Comparison of ENCODE assay signal across 2 cellular contexts in the genomic region with DNA sequence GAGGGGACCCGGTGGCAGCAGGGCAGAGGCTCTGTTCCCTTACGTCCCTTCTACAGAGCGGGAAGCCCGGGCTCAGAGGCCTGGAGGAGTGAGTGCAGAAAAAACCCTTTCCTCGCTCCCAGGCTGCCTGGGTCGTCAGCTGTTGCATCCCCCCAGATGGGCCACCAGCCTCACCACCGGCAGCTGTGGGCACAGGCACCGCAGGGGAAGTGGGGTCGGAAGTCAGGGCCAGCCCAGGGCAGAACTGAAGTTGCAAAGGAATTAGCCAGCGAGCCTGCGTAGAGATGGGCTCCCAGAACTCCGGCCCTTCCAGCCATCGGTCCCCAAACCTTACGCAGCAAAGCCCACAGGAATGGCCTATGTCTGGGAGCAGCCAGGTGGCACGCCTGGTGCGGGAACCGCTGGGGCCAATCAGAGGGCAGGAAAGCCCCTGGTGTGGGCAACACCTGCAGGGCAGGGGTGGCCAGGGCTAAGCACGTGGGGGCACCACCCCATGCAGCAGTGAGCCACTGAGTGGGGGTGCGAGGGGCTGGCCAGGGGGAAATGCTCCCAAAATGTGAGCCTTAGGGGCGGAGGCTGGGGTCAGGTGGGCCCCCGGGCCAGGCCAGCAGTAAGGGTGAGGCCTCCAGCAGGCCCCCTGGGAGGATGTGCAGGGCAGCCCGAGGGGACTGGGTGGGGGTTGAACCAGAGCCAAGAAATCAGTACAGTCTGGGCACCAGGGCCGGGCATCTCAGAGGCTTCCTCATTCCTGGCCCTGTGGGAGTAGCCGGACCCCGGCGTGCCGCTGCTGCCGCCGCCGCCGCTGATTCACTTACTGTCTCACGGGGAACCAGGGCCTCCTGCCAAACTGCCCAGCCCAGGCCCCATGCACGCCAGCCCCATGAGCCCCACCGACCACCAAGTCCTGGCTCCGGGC.
TF ChIP-seq lines count a peak whose summit lies in the region.

No MANE protein-coding gene starts in this region.

TF ChIP-seq in SK-N-SH, 30 proteins besides CTCF, POLR2A, EP300 and RAD21:
- TF ChIP-seq, protein P1, sequence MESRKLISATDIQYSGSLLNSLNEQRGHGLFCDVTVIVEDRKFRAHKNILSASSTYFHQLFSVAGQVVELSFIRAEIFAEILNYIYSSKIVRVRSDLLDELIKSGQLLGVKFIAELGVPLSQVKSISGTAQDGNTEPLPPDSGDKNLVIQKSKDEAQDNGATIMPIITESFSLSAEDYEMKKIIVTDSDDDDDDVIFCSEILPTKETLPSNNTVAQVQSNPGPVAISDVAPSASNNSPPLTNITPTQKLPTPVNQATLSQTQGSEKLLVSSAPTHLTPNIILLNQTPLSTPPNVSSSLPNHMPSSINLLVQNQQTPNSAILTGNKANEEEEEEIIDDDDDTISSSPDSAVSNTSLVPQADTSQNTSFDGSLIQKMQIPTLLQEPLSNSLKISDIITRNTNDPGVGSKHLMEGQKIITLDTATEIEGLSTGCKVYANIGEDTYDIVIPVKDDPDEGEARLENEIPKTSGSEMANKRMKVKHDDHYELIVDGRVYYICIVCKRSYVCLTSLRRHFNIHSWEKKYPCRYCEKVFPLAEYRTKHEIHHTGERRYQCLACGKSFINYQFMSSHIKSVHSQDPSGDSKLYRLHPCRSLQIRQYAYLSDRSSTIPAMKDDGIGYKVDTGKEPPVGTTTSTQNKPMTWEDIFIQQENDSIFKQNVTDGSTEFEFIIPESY (IDR thresholded peaks at IDR 0.05; ENCODE audit: borderline replicate concordance, low read depth), result no peak
- TF ChIP-seq, protein P2, sequence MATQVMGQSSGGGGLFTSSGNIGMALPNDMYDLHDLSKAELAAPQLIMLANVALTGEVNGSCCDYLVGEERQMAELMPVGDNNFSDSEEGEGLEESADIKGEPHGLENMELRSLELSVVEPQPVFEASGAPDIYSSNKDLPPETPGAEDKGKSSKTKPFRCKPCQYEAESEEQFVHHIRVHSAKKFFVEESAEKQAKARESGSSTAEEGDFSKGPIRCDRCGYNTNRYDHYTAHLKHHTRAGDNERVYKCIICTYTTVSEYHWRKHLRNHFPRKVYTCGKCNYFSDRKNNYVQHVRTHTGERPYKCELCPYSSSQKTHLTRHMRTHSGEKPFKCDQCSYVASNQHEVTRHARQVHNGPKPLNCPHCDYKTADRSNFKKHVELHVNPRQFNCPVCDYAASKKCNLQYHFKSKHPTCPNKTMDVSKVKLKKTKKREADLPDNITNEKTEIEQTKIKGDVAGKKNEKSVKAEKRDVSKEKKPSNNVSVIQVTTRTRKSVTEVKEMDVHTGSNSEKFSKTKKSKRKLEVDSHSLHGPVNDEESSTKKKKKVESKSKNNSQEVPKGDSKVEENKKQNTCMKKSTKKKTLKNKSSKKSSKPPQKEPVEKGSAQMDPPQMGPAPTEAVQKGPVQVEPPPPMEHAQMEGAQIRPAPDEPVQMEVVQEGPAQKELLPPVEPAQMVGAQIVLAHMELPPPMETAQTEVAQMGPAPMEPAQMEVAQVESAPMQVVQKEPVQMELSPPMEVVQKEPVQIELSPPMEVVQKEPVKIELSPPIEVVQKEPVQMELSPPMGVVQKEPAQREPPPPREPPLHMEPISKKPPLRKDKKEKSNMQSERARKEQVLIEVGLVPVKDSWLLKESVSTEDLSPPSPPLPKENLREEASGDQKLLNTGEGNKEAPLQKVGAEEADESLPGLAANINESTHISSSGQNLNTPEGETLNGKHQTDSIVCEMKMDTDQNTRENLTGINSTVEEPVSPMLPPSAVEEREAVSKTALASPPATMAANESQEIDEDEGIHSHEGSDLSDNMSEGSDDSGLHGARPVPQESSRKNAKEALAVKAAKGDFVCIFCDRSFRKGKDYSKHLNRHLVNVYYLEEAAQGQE (IDR thresholded peaks at IDR 0.05; ENCODE audit: low read depth, low read length), result no peak
- TF ChIP-seq, protein P3, sequence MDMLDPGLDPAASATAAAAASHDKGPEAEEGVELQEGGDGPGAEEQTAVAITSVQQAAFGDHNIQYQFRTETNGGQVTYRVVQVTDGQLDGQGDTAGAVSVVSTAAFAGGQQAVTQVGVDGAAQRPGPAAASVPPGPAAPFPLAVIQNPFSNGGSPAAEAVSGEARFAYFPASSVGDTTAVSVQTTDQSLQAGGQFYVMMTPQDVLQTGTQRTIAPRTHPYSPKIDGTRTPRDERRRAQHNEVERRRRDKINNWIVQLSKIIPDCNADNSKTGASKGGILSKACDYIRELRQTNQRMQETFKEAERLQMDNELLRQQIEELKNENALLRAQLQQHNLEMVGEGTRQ (IDR thresholded peaks at IDR 0.05; ENCODE audit: borderline replicate concordance, low read depth, low read length), result no peak
- TF ChIP-seq, protein P4, sequence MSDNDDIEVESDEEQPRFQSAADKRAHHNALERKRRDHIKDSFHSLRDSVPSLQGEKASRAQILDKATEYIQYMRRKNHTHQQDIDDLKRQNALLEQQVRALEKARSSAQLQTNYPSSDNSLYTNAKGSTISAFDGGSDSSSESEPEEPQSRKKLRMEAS (IDR thresholded peaks at IDR 0.05; ENCODE audit: low read depth), result no peak
- TF ChIP-seq SIN3A (IDR thresholded peaks at IDR 0.05; ENCODE audit: borderline replicate concordance, low read depth, low read length) (no peak), MXI1 (IDR thresholded peaks at IDR 0.05; ENCODE audit: low read depth, low read length) (no peak), POLR2AphosphoS5 (IDR thresholded peaks at IDR 0.05; ENCODE audit: low read depth, low read length) (no peak), RCOR1 (IDR thresholded peaks at IDR 0.05; ENCODE audit: low read length) (no peak), FOXJ3 (CRISPR knock-in tag; IDR thresholded peaks at IDR 0.05) (no peak), ELF1 (IDR thresholded peaks at IDR 0.05) (no peak), FOXM1 (IDR thresholded peaks at IDR 0.05; ENCODE audit: low read depth) (no peak), GATA2 (CRISPR knock-in tag; IDR thresholded peaks at IDR 0.05) (no peak), NRF1 (IDR thresholded peaks at IDR 0.05; ENCODE audit: low read depth, low read length) (no peak), GABPA (IDR thresholded peaks at IDR 0.05; ENCODE audit: low read depth) (no peak), TEAD4 (IDR thresholded peaks at IDR 0.05; ENCODE audit: borderline replicate concordance, insufficient read depth) (no peak), MEF2A (IDR thresholded peaks at IDR 0.05; ENCODE audit: borderline replicate concordance, low read depth) (no peak), RFX5 (IDR thresholded peaks at IDR 0.05; ENCODE audit: low read length) (no peak), SMC3 (IDR thresholded peaks at IDR 0.05; ENCODE audit: low read depth, low read length) (no peak), EZH2phosphoT487 (IDR thresholded peaks at IDR 0.05; ENCODE audit: borderline replicate concordance, low read depth) (no peak)
- TF ChIP-seq, protein P5, sequence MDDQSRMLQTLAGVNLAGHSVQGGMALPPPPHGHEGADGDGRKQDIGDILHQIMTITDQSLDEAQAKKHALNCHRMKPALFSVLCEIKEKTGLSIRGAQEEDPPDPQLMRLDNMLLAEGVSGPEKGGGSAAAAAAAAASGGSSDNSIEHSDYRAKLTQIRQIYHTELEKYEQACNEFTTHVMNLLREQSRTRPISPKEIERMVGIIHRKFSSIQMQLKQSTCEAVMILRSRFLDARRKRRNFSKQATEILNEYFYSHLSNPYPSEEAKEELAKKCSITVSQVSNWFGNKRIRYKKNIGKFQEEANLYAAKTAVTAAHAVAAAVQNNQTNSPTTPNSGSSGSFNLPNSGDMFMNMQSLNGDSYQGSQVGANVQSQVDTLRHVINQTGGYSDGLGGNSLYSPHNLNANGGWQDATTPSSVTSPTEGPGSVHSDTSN (IDR thresholded peaks at IDR 0.05), result no peak

TF ChIP-seq in SK-N-SH treated with all-trans-retinoic acid at 6 μM for 48 hours, 23 proteins besides CTCF, POLR2A, EP300 and RAD21 (continued from another document):
- TF ChIP-seq, protein P6, sequence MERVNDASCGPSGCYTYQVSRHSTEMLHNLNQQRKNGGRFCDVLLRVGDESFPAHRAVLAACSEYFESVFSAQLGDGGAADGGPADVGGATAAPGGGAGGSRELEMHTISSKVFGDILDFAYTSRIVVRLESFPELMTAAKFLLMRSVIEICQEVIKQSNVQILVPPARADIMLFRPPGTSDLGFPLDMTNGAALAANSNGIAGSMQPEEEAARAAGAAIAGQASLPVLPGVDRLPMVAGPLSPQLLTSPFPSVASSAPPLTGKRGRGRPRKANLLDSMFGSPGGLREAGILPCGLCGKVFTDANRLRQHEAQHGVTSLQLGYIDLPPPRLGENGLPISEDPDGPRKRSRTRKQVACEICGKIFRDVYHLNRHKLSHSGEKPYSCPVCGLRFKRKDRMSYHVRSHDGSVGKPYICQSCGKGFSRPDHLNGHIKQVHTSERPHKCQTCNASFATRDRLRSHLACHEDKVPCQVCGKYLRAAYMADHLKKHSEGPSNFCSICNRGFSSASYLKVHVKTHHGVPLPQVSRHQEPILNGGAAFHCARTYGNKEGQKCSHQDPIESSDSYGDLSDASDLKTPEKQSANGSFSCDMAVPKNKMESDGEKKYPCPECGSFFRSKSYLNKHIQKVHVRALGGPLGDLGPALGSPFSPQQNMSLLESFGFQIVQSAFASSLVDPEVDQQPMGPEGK (CRISPR knock-in tag; IDR thresholded peaks at IDR 0.05; ENCODE audit: borderline replicate concordance), result no peak
- TF ChIP-seq ZNF8 (CRISPR knock-in tag; IDR thresholded peaks at IDR 0.05), result no peak
- TF ChIP-seq, protein P7, sequence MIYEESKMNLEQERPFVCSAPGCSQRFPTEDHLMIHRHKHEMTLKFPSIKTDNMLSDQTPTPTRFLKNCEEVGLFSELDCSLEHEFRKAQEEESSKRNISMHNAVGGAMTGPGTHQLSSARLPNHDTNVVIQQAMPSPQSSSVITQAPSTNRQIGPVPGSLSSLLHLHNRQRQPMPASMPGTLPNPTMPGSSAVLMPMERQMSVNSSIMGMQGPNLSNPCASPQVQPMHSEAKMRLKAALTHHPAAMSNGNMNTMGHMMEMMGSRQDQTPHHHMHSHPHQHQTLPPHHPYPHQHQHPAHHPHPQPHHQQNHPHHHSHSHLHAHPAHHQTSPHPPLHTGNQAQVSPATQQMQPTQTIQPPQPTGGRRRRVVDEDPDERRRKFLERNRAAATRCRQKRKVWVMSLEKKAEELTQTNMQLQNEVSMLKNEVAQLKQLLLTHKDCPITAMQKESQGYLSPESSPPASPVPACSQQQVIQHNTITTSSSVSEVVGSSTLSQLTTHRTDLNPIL (CRISPR knock-in tag; IDR thresholded peaks at IDR 0.05; ENCODE audit: low read depth), result no peak
- TF ChIP-seq ISL1 (CRISPR knock-in tag; IDR thresholded peaks at IDR 0.05), result no peak
- TF ChIP-seq ARNTL (CRISPR knock-in tag; IDR thresholded peaks at IDR 0.05; ENCODE audit: borderline replicate concordance, low read depth), result no peak
- no peak for TF ChIP-seq ZFP30 (CRISPR knock-in tag; IDR thresholded peaks at IDR 0.05)
TF ChIP-seq in SK-N-SH treated with all-trans-retinoic acid at 6 μM for 48 hours: peak in this region for 0.
